ENCODE assay signal across 13 cellular contexts in genomic region chr6:134544737-134545136, GRCh38.
"Had no signal": no experiment of that assay in that cellular context is flagged by ENCODE, and none has a peak within 500 bp of the region (broad histone marks: within the 10 kb centered on the region; RNA-seq: fewer than 3 reads in every experiment).

No MANE protein-coding gene starts in this region.

- H3K4me3 Mint-ChIP-seq: activated CD8-positive, alpha-beta memory T cell treated with anti-CD3 and anti-CD28 coated beads, Interleukin-2, amount 10 ng/mL, durations not matched to agents 7 days and 5 days; activated T-cell treated with anti-CD3 and anti-CD28 coated beads, Interleukin-2, amount 50 U/mL, for 24 hours; naive thymus-derived CD8-positive, alpha-beta T cell had no signal

- DNase-seq: activated CD4-positive, alpha-beta T cell treated with anti-CD3 and anti-CD28 coated beads for 1 hour; activated CD4-positive, alpha-beta T cell treated with anti-CD3 and anti-CD28 coated beads, Interleukin-2, amount 50 U/mL, for 48 hours; activated CD8-positive, alpha-beta memory T cell treated with anti-CD3 and anti-CD28 coated beads, Interleukin-2, amount 10 ng/mL, durations not matched to agents 7 days and 5 days; activated naive CD4-positive, alpha-beta T cell treated with anti-CD3 and anti-CD28 coated beads, Interleukin-2, amount 50 U/mL, for 16 hours; activated T-cell treated with anti-CD3 and anti-CD28 coated beads, Interleukin-2, amount 50 U/mL, for 24 hours; foreskin keratinocyte; glutamatergic neuron; hypothalamus; left ventricle myocardium superior; mesenchymal stem cell; naive thymus-derived CD8-positive, alpha-beta T cell; sigmoid colon; spleen had no signal

- H3K27ac Mint-ChIP-seq: activated CD8-positive, alpha-beta memory T cell treated with anti-CD3 and anti-CD28 coated beads, Interleukin-2, amount 10 ng/mL, durations not matched to agents 7 days and 5 days; activated T-cell treated with anti-CD3 and anti-CD28 coated beads, Interleukin-2, amount 50 U/mL, for 24 hours had no signal

- H3K9me3 Mint-ChIP-seq: activated T-cell treated with anti-CD3 and anti-CD28 coated beads, Interleukin-2, amount 50 U/mL, for 24 hours; naive thymus-derived CD8-positive, alpha-beta T cell had no signal

- H3K36me3 Mint-ChIP-seq: activated CD8-positive, alpha-beta memory T cell treated with anti-CD3 and anti-CD28 coated beads, Interleukin-2, amount 10 ng/mL, durations not matched to agents 7 days and 5 days; naive thymus-derived CD8-positive, alpha-beta T cell had no signal

- H3K27me3 Mint-ChIP-seq: activated T-cell treated with anti-CD3 and anti-CD28 coated beads, Interleukin-2, amount 50 U/mL, for 24 hours had no signal
